ENCODE assay signal across 9 cellular contexts in genomic region chr3:146326875-146327543, GRCh38.
DNase-seq lines count a peak whose midpoint lies in the region; ATAC-seq, FAIRE-seq and TF ChIP-seq lines count a peak whose summit lies in the region.
"Had no signal": no experiment of that assay in that cellular context is flagged by ENCODE, and none has a peak within 500 bp of the region (broad histone marks: within the 10 kb centered on the region; RNA-seq: fewer than 3 reads in every experiment).

No MANE protein-coding gene starts in this region.

- no peaks in the 10 kb centered on the region for H3K9me3 ChIP-seq in OCI-LY3 (ENCODE audit: insufficient read depth, low read length)
- no peaks in the 10 kb centered on the region for H3K9me3 ChIP-seq in endothelial cell of umbilical vein (replicated peaks; ENCODE audit: control insufficient read depth, insufficient read depth, low read length)
- no peaks in the 10 kb centered on the region for H3K9me3 ChIP-seq in neural progenitor cell (ENCODE audit: low read depth)

- H3K4me1 Mint-ChIP-seq in neural progenitor cell, result no peaks in the 10 kb centered on the region

- peaks cover 2% of the 10 kb centered on the region for H3K9me3 Mint-ChIP-seq in neural progenitor cell

- H3K36me3 ChIP-seq in OCI-LY3 (replicated peaks; ENCODE audit: low read depth, low read length), result no peaks in the 10 kb centered on the region
- no peaks in the 10 kb centered on the region for H3K36me3 ChIP-seq in endothelial cell of umbilical vein (ENCODE audit: control insufficient read depth in 2 of 2, extremely low read depth in 1 of 2, insufficient read depth in 2 of 2, low read length in 2 of 2)
- no peaks in the 10 kb centered on the region for H3K36me3 ChIP-seq in neural progenitor cell
- H3K36me3 ChIP-seq: BLaER1 treated with 17β-estradiol and CSF1 and Interleukin-3, amounts not matched to agents 10 nM and 100 nM had no signal

- H3K9ac ChIP-seq in OCI-LY3 (ENCODE audit: low read length) (no peak overlapping the region), endothelial cell of umbilical vein (replicated peaks; ENCODE audit: extremely low read depth, insufficient read depth, low read length) (no peak overlapping the region), neural progenitor cell (no peak overlapping the region)
- H3K9ac ChIP-seq: BLaER1 treated with 17β-estradiol and CSF1 and Interleukin-3, amounts not matched to agents 10 nM and 100 nM had no signal

- H3K4me3 ChIP-seq in OCI-LY3 (ENCODE audit: low read length) (peak overlapping the region; percentile 27; the same call in 1 of the 2 replicates), endothelial cell of umbilical vein (replicated peaks in 1 of 3; ENCODE audit: insufficient read depth in 1 of 3, low read depth in 1 of 3, low read length in 3 of 3) (no peak overlapping the region), neural progenitor cell (no peak overlapping the region)
- H3K4me3 ChIP-seq: BLaER1 treated with 17β-estradiol and CSF1 and Interleukin-3, amounts not matched to agents 10 nM and 100 nM had no signal

- ATAC-seq in GM18861 (IDR thresholded peaks at IDR 0.05; ENCODE audit: unreplicated experiment) (no peak), HG03108 (IDR thresholded peaks at IDR 0.05; ENCODE audit: unreplicated experiment) (no peak), HG03280 (IDR thresholded peaks at IDR 0.05; ENCODE audit: unreplicated experiment) (no peak)

- H3K4me2 ChIP-seq in OCI-LY3 (ENCODE audit: low read length), result peak overlapping the region; percentile 69
- H3K4me2 ChIP-seq in endothelial cell of umbilical vein (ENCODE audit: insufficient read depth, low read length), result no peak overlapping the region
- no peak overlapping the region for H3K4me2 ChIP-seq in neural progenitor cell
- H3K4me2 ChIP-seq: BLaER1 treated with 17β-estradiol and CSF1 and Interleukin-3, amounts not matched to agents 10 nM and 100 nM had no signal

- no peaks in the 10 kb centered on the region for H3K79me2 ChIP-seq in OCI-LY3 (ENCODE audit: low read length)
- no peaks in the 10 kb centered on the region for H3K79me2 ChIP-seq in endothelial cell of umbilical vein (ENCODE audit: control insufficient read depth, insufficient read depth, low read length)
- no peaks in the 10 kb centered on the region for H3K79me2 ChIP-seq in neural progenitor cell (ENCODE audit: low read depth)

- H3K4me1 ChIP-seq in OCI-LY3 (ENCODE audit: low read length) (no peaks in the 10 kb centered on the region), endothelial cell of umbilical vein (ENCODE audit: control insufficient read depth, extremely low read depth, insufficient read depth, low read length) (peaks cover 2% of the 10 kb centered on the region), neural progenitor cell (no peaks in the 10 kb centered on the region)
- H3K4me1 ChIP-seq: BLaER1 treated with 17β-estradiol and CSF1 and Interleukin-3, amounts not matched to agents 10 nM and 100 nM had no signal

- TF ChIP-seq POLR2A in endothelial cell of umbilical vein (IDR thresholded peaks at IDR 0.05; ENCODE audit: low read depth, low read length), result no peak

- H3K27me3 Mint-ChIP-seq in neural progenitor cell (ENCODE audit: insufficient read depth, low read depth), result no peaks in the 10 kb centered on the region

- no peak overlapping the region for H3K27ac ChIP-seq in OCI-LY3 (ENCODE audit: low read length)
- H3K27ac ChIP-seq in endothelial cell of umbilical vein (ENCODE audit: insufficient read depth, low read depth, low read length), result no peak overlapping the region
- no peak overlapping the region for H3K27ac ChIP-seq in neural progenitor cell
- H3K27ac ChIP-seq: BLaER1 treated with 17β-estradiol and CSF1 and Interleukin-3, amounts not matched to agents 10 nM and 100 nM had no signal

- H4K20me1 ChIP-seq in OCI-LY3 (ENCODE audit: insufficient read depth, low read length) (no peaks in the 10 kb centered on the region), endothelial cell of umbilical vein (replicated peaks; ENCODE audit: control insufficient read depth, extremely low read depth, insufficient read depth, low read length) (no peaks in the 10 kb centered on the region), neural progenitor cell (ENCODE audit: low read depth) (no peaks in the 10 kb centered on the region)
- H4K20me1 ChIP-seq: BLaER1 treated with 17β-estradiol and CSF1 and Interleukin-3, amounts not matched to agents 10 nM and 100 nM had no signal

- intact Hi-C loops in endothelial cell of umbilical vein (cut with micrococcal nuclease), result loop anchor here (1.0 to 2.0 kb wide), 11 partner anchors 19 to 551 kb away; partner anchors contain the start of gene PLSCR4

- no peak overlapping the region for H3K27ac Mint-ChIP-seq in neural progenitor cell

- DNase-seq in NCI-H1417 (lab: John Stamatoyannopoulos, UW), result peak in 2 of 3 experiments; percentile 4 to 64
- DNase-seq in NCI-H1417 treated with DMSO at 0.1 percent for 48 hours (lab: John Stamatoyannopoulos, UW), result no peak
- peak; percentile 85 for DNase-seq in endothelial cell of umbilical vein (ENCODE audit: low read depth, low spot score)
- peak; percentile 34 for DNase-seq in neural progenitor cell (ENCODE audit: low spot score)

- no peaks in the 10 kb centered on the region for H3F3A ChIP-seq in neural progenitor cell (ENCODE audit: low read depth)

- peak; percentile 82 for FAIRE-seq in endothelial cell of umbilical vein (lab: Jason Lieb, UNC)

- no TSS peak for BruUV-seq in endothelial cell of umbilical vein (replicated peaks; lab: Mats Ljungman, UMichigan)

- no peaks in the 10 kb centered on the region for H3K27me3 ChIP-seq in OCI-LY3 (ENCODE audit: low read depth, low read length)
- H3K27me3 ChIP-seq in endothelial cell of umbilical vein (ENCODE audit: control insufficient read depth in 2 of 2, insufficient read depth in 2 of 2, low read length in 2 of 2), result no peaks in the 10 kb centered on the region
- H3K27me3 ChIP-seq in neural progenitor cell, result no peaks in the 10 kb centered on the region
- H3K27me3 ChIP-seq: BLaER1 treated with 17β-estradiol and CSF1 and Interleukin-3, amounts not matched to agents 10 nM and 100 nM had no signal

- H3K36me3 Mint-ChIP-seq in neural progenitor cell, result no peaks in the 10 kb centered on the region

- no peaks in the 10 kb centered on the region for H3K9me1 ChIP-seq in endothelial cell of umbilical vein (replicated peaks; ENCODE audit: control insufficient read depth, extremely low read depth, insufficient read depth, low read length)

- POLR2A ChIA-PET in endothelial cell of umbilical vein (lab: Charles Lee), result interaction anchor here (0.6 to 1.5 kb wide), 7 partner anchors 13 to 166 kb away, joined by 3 to 7 read pairs (median 4); partner anchors contain the start of gene PLOD2

- no peak overlapping the region for H3K4me3 Mint-ChIP-seq in neural progenitor cell

- CTCF ChIA-PET in endothelial cell of umbilical vein (lab: Charles Lee), result interaction anchor here (0.6 to 5.2 kb wide), 77 partner anchors 10 to 559 kb away, joined by 3 to 347 read pairs (median 5); partner anchors contain the start of genes PLOD2, PLSCR1, PLSCR2 and PLSCR4

- TF ChIP-seq CTCF in OCI-LY3 (IDR thresholded peaks at IDR 0.05; ENCODE audit: low read depth, low read length) (peak; percentile 76), endothelial cell of umbilical vein (IDR thresholded peaks at IDR 0.05; ENCODE audit: extremely low read depth in 1 of 2, insufficient read depth in 1 of 2, low read depth in 1 of 2, low read length in 2 of 2) (peak; percentile 49 to 52), neural progenitor cell (IDR thresholded peaks at IDR 0.05) (peak; percentile 57)

- H2AFZ ChIP-seq in OCI-LY3 (ENCODE audit: low read depth, low read length) (peak overlapping the region; percentile 71; the same call in 1 of the 2 replicates), endothelial cell of umbilical vein (ENCODE audit: low read depth, low read length) (peak overlapping the region; percentile 38), neural progenitor cell (replicated peaks) (peak overlapping the region; percentile 82)

- dilution Hi-C loops in endothelial cell of umbilical vein (cut with MboI; ENCODE audit: extremely low pct_ligation_motif_present, low sequenced_read_pairs), result no loop called here

TF ChIP-seq in endothelial cell of umbilical vein, 7 proteins besides CTCF, POLR2A, EP300 and RAD21:
- TF ChIP-seq MAX (IDR thresholded peaks at IDR 0.05; ENCODE audit: insufficient read depth, insufficient read length) (no peak), MYC (IDR thresholded peaks at IDR 0.05; ENCODE audit: low read depth, low read length) (no peak), GATA2 (IDR thresholded peaks at IDR 0.05; ENCODE audit: insufficient read depth, insufficient read length, low read depth, low read length) (no peak), JUN (IDR thresholded peaks at IDR 0.05; ENCODE audit: borderline replicate concordance, insufficient read depth, insufficient read length, low read depth) (no peak), FOS (IDR thresholded peaks at IDR 0.05; ENCODE audit: borderline replicate concordance, insufficient read depth, low read length) (no peak), EZH2 (IDR thresholded peaks at IDR 0.05; ENCODE audit: borderline replicate concordance, low read depth, low read length, severe bottlenecking) (no peak), POLR2AphosphoS5 (IDR thresholded peaks at IDR 0.05; ENCODE audit: insufficient read depth, low read depth, low read length) (no peak)
TF ChIP-seq in endothelial cell of umbilical vein: peak in this region for 0.
